Comparison of ENCODE assay signal across 1 cellular context in the genomic region with DNA sequence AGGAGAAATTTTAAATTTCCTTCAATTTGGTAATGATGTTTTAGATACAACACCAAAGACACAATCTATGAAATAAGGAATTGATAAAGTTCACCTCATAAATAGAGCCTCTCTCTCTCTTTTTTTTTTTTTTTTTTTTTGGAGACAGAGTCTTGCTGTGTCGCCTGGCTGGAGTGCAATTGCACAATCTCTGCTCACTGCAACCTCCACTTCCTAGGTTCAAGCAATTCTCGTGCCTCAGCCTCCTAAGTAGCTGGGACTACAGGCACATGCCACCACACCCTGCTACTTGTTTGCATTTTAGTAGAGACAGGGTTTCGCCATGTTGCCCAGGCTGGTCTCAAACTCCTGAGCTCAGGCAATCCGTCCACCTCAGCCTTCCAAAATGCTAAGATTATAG. TPM values are rescaled to one million over a fixed set of nuclear protein-coding genes. Genes with fewer than 3 reads are reported as not detected.
"Had no signal": no experiment of that assay in that cellular context is flagged by ENCODE, and none has a peak within 500 bp of the region (broad histone marks: within the 10 kb centered on the region; RNA-seq: fewer than 3 reads in every experiment).

No MANE protein-coding gene starts in this region.

RNA-seq across cellular contexts. Expression of a gene that starts 43.3 kb away (rescaled TPM):
- polyA plus RNA-seq: naive thymus-derived CD4-positive, alpha-beta T cell had no signal
